ENCODE assay signal across 8 cellular contexts in the genomic region with DNA sequence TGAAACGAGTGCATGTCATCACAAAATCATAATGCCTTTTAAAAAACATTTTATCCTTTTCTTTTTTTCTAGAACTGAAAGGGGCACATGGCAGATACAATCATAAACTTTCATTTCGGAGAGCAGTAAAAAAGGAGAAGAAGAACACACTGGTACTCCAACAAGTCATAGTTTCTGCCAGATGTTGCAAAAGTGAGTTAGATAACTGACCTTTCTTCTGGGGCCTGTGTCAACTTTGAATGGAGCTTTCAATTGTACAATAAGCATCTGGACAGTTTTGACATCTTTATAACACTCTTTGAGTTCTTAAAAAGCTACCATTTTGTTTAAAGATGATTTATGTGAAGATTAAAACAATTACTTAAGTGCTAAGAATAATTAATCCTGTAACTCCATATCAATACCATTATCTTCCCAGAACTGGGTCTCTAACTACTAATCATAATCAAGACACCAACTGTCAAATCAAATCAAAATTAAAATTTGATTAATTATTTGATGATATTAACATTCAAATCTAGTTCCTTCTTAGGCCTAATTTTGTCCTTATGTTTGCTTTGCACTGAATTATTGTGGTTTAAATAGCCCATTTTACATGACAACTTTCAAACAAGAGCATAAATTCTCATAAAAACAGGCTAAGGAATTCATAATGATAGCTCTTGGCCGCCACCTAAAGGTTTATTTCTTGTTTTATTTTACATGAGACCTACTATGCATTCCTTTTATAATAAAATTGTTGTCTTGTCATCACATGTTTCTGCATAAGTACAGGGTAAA.
A peak's percentile ranks its signal among the peaks of the same experiment; 100 is the strongest.
DNase-seq lines count a peak whose midpoint lies in the region; ATAC-seq and TF ChIP-seq lines count a peak whose summit lies in the region.

No MANE protein-coding gene starts in this region.

- no peak for ATAC-seq in GM18873 (IDR thresholded peaks at IDR 0.05; ENCODE audit: low FRiP score, unreplicated experiment)
- ATAC-seq in HG02623 (IDR thresholded peaks at IDR 0.05; ENCODE audit: unreplicated experiment): no peak

- DNase-seq in GM10248 (ENCODE audit: extremely low spot score) (no peak), HS-5 (ENCODE audit: low read depth) (peak; percentile 80), SHP77 (lab: John Stamatoyannopoulos, UW) (peak; percentile 44 to 54), glomerular visceral epithelial cell (ENCODE audit: extremely low spot score) (peak; percentile 70), GOT3 (lab: John Stamatoyannopoulos, UW) (no peak), HuH-7 (ENCODE audit: low spot score) (no peak)

- POLR2A ChIA-PET in GM10248 (lab: Yijun Ruan, JAX): no interaction called here

- CTCF ChIA-PET in GM10248 (lab: Yijun Ruan, JAX): interaction anchor here (0.8 to 4.9 kb wide), 31 partner anchors 9 to 563 kb away, joined by 3 to 47 read pairs (median 4); a partner anchor contains a TSS

- peak; percentile 24 for TF ChIP-seq CTCF in GM10248 (IDR thresholded peaks at IDR 0.05; ENCODE audit: control extremely low read depth, extremely low read depth, low read depth, missing control alignments)

Comparison
In these comparisons a context has a peak if more than half of its experiments do, and no peak if none do; other contexts are left out.
1. DNase-seq: peak in HS-5 (single experiment), SHP77 (2 of 2) and glomerular visceral epithelial cell (single experiment); none in GM10248 (single experiment), GOT3 (single experiment) and HuH-7 (single experiment).